In genomic region chr1:212289262-212290077, GRCh38 we compare ENCODE assay signal across 1 cellular context.
TF ChIP-seq lines count a peak whose summit lies in the region.

No MANE protein-coding gene starts in this region.

TF ChIP-seq in GM12878, 131 proteins besides CTCF, POLR2A, EP300 and RAD21:
- TF ChIP-seq ZNF217 (IDR thresholded peaks at IDR 0.05): 0 out of 2 replicates have a peak, but pooled peaks have one; percentile 20
- TF ChIP-seq ETV6 (conservative IDR thresholded peaks at IDR 0.05 in 1 of 2, IDR thresholded peaks at IDR 0.05 in 1 of 2; ENCODE audit: borderline replicate concordance in 1 of 2, low read depth in 1 of 2): no peak
